Comparison of ENCODE assay signal across 29 cellular contexts in genomic region chr7:133873187-133873586, GRCh38.
"Had no signal": no experiment of that assay in that cellular context is flagged by ENCODE, and none has a peak within 500 bp of the region (broad histone marks: within the 10 kb centered on the region; RNA-seq: fewer than 3 reads in every experiment).

No MANE protein-coding gene starts in this region.

- DNase-seq: dorsolateral prefrontal cortex; effector CD4-positive, alpha-beta T cell; endodermal cell; heart left ventricle; left cardiac atrium; left lung; mesenchymal stem cell; mucosa of descending colon; naive B cell; nephron progenitor cell; nucleus accumbens; ovary; posterior cingulate gyrus; psoas muscle; right cardiac atrium; sigmoid colon; stimulated activated CD4-positive, alpha-beta T cell treated with anti-CD3 and anti-CD28 coated beads, Interleukin-2, amount 100 ng/mL, for 24 hours; stimulated activated CD4-positive, alpha-beta T cell treated with anti-CD3 and anti-CD28 coated beads, Interleukin-4, amount 100 ng/mL, for 24 hours; stimulated activated naive CD8-positive, alpha-beta T cell treated with anti-CD3 and anti-CD28 coated beads, Interleukin-15, amount 100 ng/mL, for 72 hours; transverse colon; upper lobe of right lung; uterus had no signal

- H3K27ac Mint-ChIP-seq: endodermal cell; mesothelial cell of epicardium; nephron progenitor cell; stimulated activated memory B cell treated with anti-CD40 and anti-IgM and Interleukin-4, amounts not matched to agents 10 μg/mL and 1 μg/mL and 100 μg/mL, for 72 hours; stimulated activated naive CD8-positive, alpha-beta T cell treated with anti-CD3 and anti-CD28 coated beads, Interleukin-15, amount 100 ng/mL, for 72 hours had no signal

- H3K27ac ChIP-seq: dorsolateral prefrontal cortex, epithelial cell of prostate, gastroesophageal sphincter, heart left ventricle, hepatocyte, left lung, ovary, psoas muscle, sigmoid colon, suprapubic skin, transverse colon, upper lobe of right lung, uterus had no signal

- ATAC-seq: esophagus mucosa; gastroesophageal sphincter; heart left ventricle; left cardiac atrium; left lung; mucosa of descending colon; psoas muscle; right cardiac atrium; stimulated activated memory B cell treated with anti-CD40 and anti-IgM and Interleukin-4, amounts not matched to agents 10 μg/mL and 1 μg/mL and 100 μg/mL, for 72 hours; stimulated activated naive CD8-positive, alpha-beta T cell treated with anti-CD3 and anti-CD28 coated beads, Interleukin-15, amount 100 ng/mL, for 72 hours; upper lobe of right lung had no signal

- H3K4me1 Mint-ChIP-seq: mesothelial cell of epicardium had no signal

- H3K9me3 ChIP-seq: gastroesophageal sphincter, heart left ventricle, left lung, mucosa of descending colon, ovary, psoas muscle, sigmoid colon, suprapubic skin, transverse colon, upper lobe of right lung, uterus had no signal

- H3K4me1 ChIP-seq: gastroesophageal sphincter, left lung, psoas muscle, sigmoid colon, suprapubic skin, transverse colon, upper lobe of right lung, uterus had no signal

- H3K27me3 Mint-ChIP-seq: naive B cell; stimulated activated memory B cell treated with anti-CD40 and anti-IgM and Interleukin-4, amounts not matched to agents 10 μg/mL and 1 μg/mL and 100 μg/mL, for 72 hours; stimulated activated naive CD8-positive, alpha-beta T cell treated with anti-CD3 and anti-CD28 coated beads, Interleukin-15, amount 100 ng/mL, for 72 hours had no signal

- H3K36me3 ChIP-seq: gastroesophageal sphincter, heart left ventricle, left lung, ovary, sigmoid colon, suprapubic skin, transverse colon, upper lobe of right lung, uterus had no signal

- H3K9me3 Mint-ChIP-seq: stimulated activated memory B cell treated with anti-CD40 and anti-IgM and Interleukin-4, amounts not matched to agents 10 μg/mL and 1 μg/mL and 100 μg/mL, for 72 hours; stimulated activated naive CD8-positive, alpha-beta T cell treated with anti-CD3 and anti-CD28 coated beads, Interleukin-15, amount 100 ng/mL, for 72 hours had no signal

- H3K4me3 Mint-ChIP-seq: endodermal cell; mesothelial cell of epicardium; naive B cell; nephron progenitor cell; stimulated activated memory B cell treated with anti-CD40 and anti-IgM and Interleukin-4, amounts not matched to agents 10 μg/mL and 1 μg/mL and 100 μg/mL, for 72 hours; stimulated activated naive CD8-positive, alpha-beta T cell treated with anti-CD3 and anti-CD28 coated beads, Interleukin-15, amount 100 ng/mL, for 72 hours had no signal

- H3K4me3 ChIP-seq: dorsolateral prefrontal cortex, gastroesophageal sphincter, heart left ventricle, hepatocyte, left lung, mucosa of descending colon, ovary, psoas muscle, sigmoid colon, suprapubic skin, transverse colon, upper lobe of right lung, uterus had no signal

- H3K27me3 ChIP-seq: dorsolateral prefrontal cortex, gastroesophageal sphincter, heart left ventricle, hepatocyte, left lung, ovary, sigmoid colon, suprapubic skin, transverse colon, upper lobe of right lung, uterus had no signal
